In genomic region chr5:116576043-116576713, GRCh38 we compare ENCODE assay signal across 1 cellular context.
TF ChIP-seq lines count a peak whose summit lies in the region.

No MANE protein-coding gene starts in this region.

TF ChIP-seq in GM12878, 131 proteins besides CTCF, POLR2A, EP300 and RAD21 (continued from another document):
- TF ChIP-seq ZNF687 (IDR thresholded peaks at IDR 0.05) (0 out of 2 replicates have a peak, but pooled peaks have one; percentile 42), RAD51 (IDR thresholded peaks at IDR 0.05) (no peak), NR2F1 (conservative IDR thresholded peaks at IDR 0.05) (0 out of 2 replicates have a peak, but pooled peaks have one; percentile 8), POLR2AphosphoS5 (IDR thresholded peaks at IDR 0.05; ENCODE audit: low read length) (0 out of 2 replicates have a peak, but pooled peaks have one; percentile 17), YY1 (IDR thresholded peaks at IDR 0.05; ENCODE audit: low read depth, low read length) (0 out of 2 replicates have a peak, but pooled peaks have one; percentile 42), ZNF622 (IDR thresholded peaks at IDR 0.05) (no peak), SMARCA5 (IDR thresholded peaks at IDR 0.05) (peak; percentile 64; the same call in 1 of the 2 replicates), BHLHE40 (IDR thresholded peaks at IDR 0.05; ENCODE audit: borderline replicate concordance in 1 of 2, low read depth in 2 of 2, low read length in 1 of 2) (peak in 1 of 2 experiments; percentile 21; a peak in 1 of 4 replicates), BCLAF1 (IDR thresholded peaks at IDR 0.05) (no peak), HDAC2 (IDR thresholded peaks at IDR 0.05) (no peak), SPI1 (IDR thresholded peaks at IDR 0.05; ENCODE audit: borderline replicate concordance, insufficient read depth, low read depth, low read length) (no peak), MEF2A (IDR thresholded peaks at IDR 0.05; ENCODE audit: insufficient read depth, low read depth, low read length) (0 out of 2 replicates have a peak, but pooled peaks have one; percentile 45), RELB (IDR thresholded peaks at IDR 0.05; ENCODE audit: low read depth) (peak; percentile 77; the same call in 1 of the 2 replicates), ZNF384 (IDR thresholded peaks at IDR 0.05; ENCODE audit: borderline replicate concordance, low read depth, low read length) (peak; percentile 65; the same call in 1 of the 2 replicates), IKZF1 (conservative IDR thresholded peaks at IDR 0.05) (peak; percentile 94), FOXM1 (IDR thresholded peaks at IDR 0.05; ENCODE audit: low read depth, low read length) (0 out of 2 replicates have a peak, but pooled peaks have one; percentile 22), ZBTB40 (IDR thresholded peaks at IDR 0.05; ENCODE audit: borderline replicate concordance) (no peak), SKIL (IDR thresholded peaks at IDR 0.05; ENCODE audit: low read depth, poor library complexity, severe bottlenecking) (peak; percentile 20), ZNF592 (IDR thresholded peaks at IDR 0.05) (0 out of 2 replicates have a peak, but pooled peaks have one; percentile 54), POU2F2 (IDR thresholded peaks at IDR 0.05; ENCODE audit: borderline replicate concordance, low read depth, low read length) (0 out of 3 replicates have a peak, but pooled peaks have one; percentile 26), BRCA1 (IDR thresholded peaks at IDR 0.05; ENCODE audit: low read depth, low read length) (no peak), IKZF2 (IDR thresholded peaks at IDR 0.05) (peak; percentile 90 to 92), EED (IDR thresholded peaks at IDR 0.05; ENCODE audit: low read depth) (peak; percentile 83)
